In genomic region chr1:47501069-47501468, GRCh38 we compare ENCODE assay signal across 26 cellular contexts.
DNase-seq lines count a peak whose midpoint lies in the region; ATAC-seq, FAIRE-seq and TF ChIP-seq lines count a peak whose summit lies in the region.
"Had no signal": no experiment of that assay in that cellular context is flagged by ENCODE, and none has a peak within 500 bp of the region (broad histone marks: within the 10 kb centered on the region; RNA-seq: fewer than 3 reads in every experiment).

No MANE protein-coding gene starts in this region.

- H3K4me2 ChIP-seq in A549 = no peak overlapping the region
- H3K4me2 ChIP-seq: BLaER1 had no signal

- 81% methylated on average over 5 of the region's 5 CpGs for WGBS in A549 (ENCODE audit: missing lambda C conversion rate)
- 89 to 96% (median 94%) methylated on average over 5 of the region's 5 CpGs for whole genome bisulfite sequencing in spleen, 5 donors

- H3K27ac ChIP-seq in A549 (no peak overlapping the region), HEK293 (ENCODE audit: extremely low read depth, low read depth, low read length) (no peak overlapping the region), spleen (no peak overlapping the region)
- H3K27ac ChIP-seq: BLaER1 had no signal

- H3K36me3 ChIP-seq in HEK293 (ENCODE audit: control insufficient read depth in 2 of 2, insufficient read depth in 1 of 2, low read length in 2 of 2) = no peaks in the 10 kb centered on the region
- H3K36me3 ChIP-seq in spleen = no peaks in the 10 kb centered on the region
- H3K36me3 ChIP-seq in HAP-1 (replicated peaks) = no peaks in the 10 kb centered on the region
- H3K36me3 ChIP-seq: BE2C, BLaER1 had no signal

- H3K4me3 ChIP-seq in A549 (no peak overlapping the region), HEK293 (ENCODE audit: low read depth, low read length) (no peak overlapping the region), spleen (no peak overlapping the region), HAP-1 (no peak overlapping the region)
- H3K4me3 ChIP-seq: BLaER1, GM12878 had no signal

- TF ChIP-seq CTCF in A549 (IDR thresholded peaks at IDR 0.05) (no peak), HEK293 (tag by site-specific recombination; IDR thresholded peaks at IDR 0.05) (no peak), spleen (IDR thresholded peaks at IDR 0.05 in 8 of 11, conservative IDR thresholded peaks at IDR 0.05 in 3 of 11) (no peak)

- FAIRE-seq in A549 (lab: Jason Lieb, UNC) = no peak
- FAIRE-seq: GM12878, GM12892, GM18507 had no signal

- DNase-seq in A549 (ENCODE audit: low read depth in 1 of 2, low spot score in 1 of 2) = no peak
- peak; percentile 11 for DNase-seq in left lobe of liver (ENCODE audit: low spot score)
- peak; percentile 23 for DNase-seq in spleen
- DNase-seq in HAP-1 (ENCODE audit: low spot score in 2 of 2) = no peak
- DNase-seq in A172 (ENCODE audit: low spot score) = no peak
- DNase-seq: 8988T; ACHN; BE2C; C1 segment of cervical spinal cord; CD4-positive, alpha-beta memory T cell; CD4-positive, CD25-positive, alpha-beta regulatory T cell; CD8-positive, alpha-beta memory T cell; COR-L47; DMS 273 treated with DMSO at 0.1 percent for 48 hours; DMS153; DMS53; DMS79; DND-41; EL; GDM1 had no signal

- H3K4me1 ChIP-seq in A549 (no peaks in the 10 kb centered on the region), HEK293 (ENCODE audit: control insufficient read depth, insufficient read depth, low read length) (no peaks in the 10 kb centered on the region), spleen (no peaks in the 10 kb centered on the region), HAP-1 (no peaks in the 10 kb centered on the region)
- H3K4me1 ChIP-seq: BE2C, BLaER1 had no signal

- H3K27me3 ChIP-seq in spleen (replicated peaks in 1 of 7) (peaks cover 0 to 62% (median 9%) of the 10 kb centered on the region in 7 donors), HAP-1 (ENCODE audit: low read depth) (peaks cover 17% of the 10 kb centered on the region)
- H3K27me3 ChIP-seq: BE2C had no signal

- no peak for TF ChIP-seq EP300 in A549 (IDR thresholded peaks at IDR 0.05)

- ATAC-seq in A549 = no peak
- no peak for ATAC-seq in left lobe of liver
- no peak for ATAC-seq in HG03196 (IDR thresholded peaks at IDR 0.05; ENCODE audit: unreplicated experiment)
- ATAC-seq: GM12878 had no signal

- TF ChIP-seq POLR2A in A549 (IDR thresholded peaks at IDR 0.05; ENCODE audit: low read length) (no peak), spleen (IDR thresholded peaks at IDR 0.05) (no peak)

- intact Hi-C loops in spleen (cut with DNase I; ENCODE audit: low total_unique reads) = no loop called here

- POLR2A ChIA-PET in A549 (lab: Yijun Ruan, JAX) (no interaction called here), HEK293 (lab: Yijun Ruan, JAX) (interaction anchor here (1.0 kb wide), 1 partner anchor 64 kb away, joined by 4 read pairs; the partner anchor contains the start of gene FOXD2)

- TF ChIP-seq RAD21 in A549 (conservative IDR thresholded peaks at IDR 0.05 in 1 of 2, IDR thresholded peaks at IDR 0.05 in 1 of 2) = no peak

- CTCF ChIA-PET in A549 (lab: Yijun Ruan, JAX) = interaction anchor here (0.6 to 2.1 kb wide), 4 partner anchors 9 to 293 kb away, joined by 3 to 12 read pairs (median 4); partner anchors contain the start of gene FOXD2
- CTCF ChIA-PET in HEK293 (lab: Yijun Ruan, JAX) = interaction anchor here (0.7 to 1.9 kb wide), 8 partner anchors 9 to 441 kb away, joined by 3 to 7 read pairs (median 3); no protein-coding TSS in a partner anchor

- H3K9me3 ChIP-seq in A549 (no peaks in the 10 kb centered on the region), HEK293 (ENCODE audit: control insufficient read depth, insufficient read depth, low read depth, low read length) (no peaks in the 10 kb centered on the region), spleen (no peaks in the 10 kb centered on the region), HAP-1 (no peaks in the 10 kb centered on the region)
- H3K9me3 ChIP-seq: BE2C, BLaER1 had no signal

- in situ Hi-C loops in HAP-1 (cut with MboI; ENCODE audit: low sequenced_read_pairs) = no loop called here

TF ChIP-seq in A549, 52 proteins besides CTCF, POLR2A, EP300 and RAD21:
- TF ChIP-seq FOSL2 (IDR thresholded peaks at IDR 0.05) = no peak
- no peak for TF ChIP-seq FOSL2 (CRISPR knock-in tag; IDR thresholded peaks at IDR 0.05)
- TF ChIP-seq PHF8 (IDR thresholded peaks at IDR 0.05; ENCODE audit: borderline replicate concordance, low read depth) = no peak
- peak; percentile 75 for TF ChIP-seq ZC3H11A (IDR thresholded peaks at IDR 0.05)
- TF ChIP-seq RNF2 (IDR thresholded peaks at IDR 0.05; ENCODE audit: borderline replicate concordance, low read depth) = no peak
- no peak for TF ChIP-seq ZSCAN20 (CRISPR knock-in tag; IDR thresholded peaks at IDR 0.05)
- no peak for TF ChIP-seq ELK1 (IDR thresholded peaks at IDR 0.05; ENCODE audit: low read depth, low read length)
- no peak for TF ChIP-seq FOXS1 (CRISPR knock-in tag; IDR thresholded peaks at IDR 0.05)
- TF ChIP-seq TP53 (CRISPR knock-in tag; IDR thresholded peaks at IDR 0.05) = no peak

TF ChIP-seq in HEK293, 187 proteins besides CTCF, POLR2A, EP300 and RAD21 (continues in another document):
- TF ChIP-seq ZNF692 (tag by site-specific recombination; IDR thresholded peaks at IDR 0.05) = no peak
- 0 out of 2 replicates have a peak, but pooled peaks have one; percentile 16 for TF ChIP-seq ZNF629 (tag by site-specific recombination; IDR thresholded peaks at IDR 0.05)
- peak; percentile 59; the same call in 1 of the 2 replicates for TF ChIP-seq ZBTB8A (tag by site-specific recombination; IDR thresholded peaks at IDR 0.05)
- no peak for TF ChIP-seq ZNF677 (tag by site-specific recombination; IDR thresholded peaks at IDR 0.05)
- TF ChIP-seq ZNF664 (tag by site-specific recombination; IDR thresholded peaks at IDR 0.05) = 0 out of 2 replicates have a peak, but pooled peaks have one; percentile 28
- TF ChIP-seq GLIS2 (tag by site-specific recombination; IDR thresholded peaks at IDR 0.05) = no peak
- TF ChIP-seq ZNF266 (tag by site-specific recombination; IDR thresholded peaks at IDR 0.05; ENCODE audit: low read depth) = peak; percentile 48; the same call in 1 of the 2 replicates
- TF ChIP-seq ZSCAN30 (tag by site-specific recombination; IDR thresholded peaks at IDR 0.05) = no peak
- TF ChIP-seq ZNF404 (tag by site-specific recombination; IDR thresholded peaks at IDR 0.05) = 0 out of 2 replicates have a peak, but pooled peaks have one; percentile 61
- peak; percentile 74 for TF ChIP-seq ZNF433 (tag by site-specific recombination; IDR thresholded peaks at IDR 0.05; ENCODE audit: low read depth)
- TF ChIP-seq ZNF184 (tag by site-specific recombination; IDR thresholded peaks at IDR 0.05) = no peak
- peak; percentile 61 for TF ChIP-seq ZNF426 (tag by site-specific recombination; IDR thresholded peaks at IDR 0.05)
- peak; percentile 35; the same call in 1 of the 2 replicates for TF ChIP-seq ZXDB (tag by site-specific recombination; IDR thresholded peaks at IDR 0.05)
- peak; percentile 51 for TF ChIP-seq ZBTB11 (tag by site-specific recombination; conservative IDR thresholded peaks at IDR 0.05; ENCODE audit: low read depth)
- peak; percentile 61 for TF ChIP-seq ZNF623 (tag by site-specific recombination; IDR thresholded peaks at IDR 0.05)

Comparison
In these comparisons a context has a peak if more than half of its experiments do, and no peak if none do; other contexts are left out.
1. DNase-seq: peak in left lobe of liver (single experiment) and spleen (single experiment); none in A549 (0 of 2), HAP-1 (0 of 2) and A172 (single experiment).
2. Of the 5 proteins assayed by ChIP-seq in both HEK293 and A549: peak only in HEK293: REST; only in A549: none; in both: none; in neither: 4.